ENCODE assay signal across 15 cellular contexts in genomic region chr19:33394723-33395560, GRCh38. TPM values are rescaled to one million over a fixed set of nuclear protein-coding genes. Genes with fewer than 3 reads are reported as not detected.
DNase-seq lines count a peak whose midpoint lies in the region; TF ChIP-seq lines count a peak whose summit lies in the region.
"Had no signal": no experiment of that assay in that cellular context is flagged by ENCODE, and none has a peak within 500 bp of the region (broad histone marks: within the 10 kb centered on the region; RNA-seq: fewer than 3 reads in every experiment).

No MANE protein-coding gene starts in this region.

- H3K23ac ChIP-seq in mesenchymal stem cell (ENCODE audit: low read length in 2 of 2) = no peak overlapping the region

- no peak overlapping the region for H4K8ac ChIP-seq in mesenchymal stem cell (ENCODE audit: low read length)

- peak overlapping the region; percentile 7 for H4K91ac ChIP-seq in mesenchymal stem cell (ENCODE audit: low read length)

- H2AK5ac ChIP-seq in mesenchymal stem cell (ENCODE audit: low read length, severe bottlenecking) = peak overlapping the region; percentile 30

- no peak for TF ChIP-seq EP300 in tibial nerve (IDR thresholded peaks at IDR 0.05)

- H3K9me3 Mint-ChIP-seq in activated CD4-positive, alpha-beta T cell treated with anti-CD3 and anti-CD28 coated beads, Interleukin-2, amount 10 ng/mL, durations not matched to agents 7 days and 5 days = no peaks in the 10 kb centered on the region
- H3K9me3 Mint-ChIP-seq: activated naive CD4-positive, alpha-beta T cell treated with anti-CD3 and anti-CD28 coated beads, Interleukin-2, amount 50 U/mL, for 24 hours; immature natural killer cell had no signal

- CTCF ChIA-PET in activated CD4-positive, alpha-beta T cell treated with anti-CD3 and anti-CD28 coated beads, Interleukin-2, amount 10 ng/mL, durations not matched to agents 7 days and 5 days (lab: Charles Lee) = interaction anchor here (1.3 to 1.5 kb wide), 2 partner anchors 9 to 21 kb away, joined by 4 read pairs; partner anchors contain the start of gene CEBPG

- H3K4me3 ChIP-seq in mesenchymal stem cell (ENCODE audit: insufficient read depth in 1 of 2, low read depth in 1 of 2, low read length in 2 of 2) = peak overlapping the region in 1 of 2 experiments; percentile 28
- H3K4me3 ChIP-seq in tibial nerve = no peak overlapping the region
- H3K4me3 ChIP-seq: cardiac muscle cell, SK-N-MC had no signal

- H3K27me3 Mint-ChIP-seq in activated CD4-positive, alpha-beta T cell treated with anti-CD3 and anti-CD28 coated beads, Interleukin-2, amount 10 ng/mL, durations not matched to agents 7 days and 5 days = no peaks in the 10 kb centered on the region
- H3K27me3 Mint-ChIP-seq: activated naive CD4-positive, alpha-beta T cell treated with anti-CD3 and anti-CD28 coated beads, Interleukin-2, amount 50 U/mL, for 24 hours had no signal

- TF ChIP-seq POLR2A in tibial nerve (IDR thresholded peaks at IDR 0.05) = no peak

- no peak overlapping the region for H2BK12ac ChIP-seq in mesenchymal stem cell (ENCODE audit: low read length in 2 of 2)

- no peak overlapping the region for H2BK15ac ChIP-seq in mesenchymal stem cell (ENCODE audit: low read depth, poor library complexity, severe bottlenecking)

- no peaks in the 10 kb centered on the region for H3K36me3 Mint-ChIP-seq in activated CD4-positive, alpha-beta T cell treated with anti-CD3 and anti-CD28 coated beads, Interleukin-2, amount 10 ng/mL, durations not matched to agents 7 days and 5 days (ENCODE audit: low read depth)
- H3K36me3 Mint-ChIP-seq: activated naive CD4-positive, alpha-beta T cell treated with anti-CD3 and anti-CD28 coated beads, Interleukin-2, amount 50 U/mL, for 24 hours; immature natural killer cell had no signal

- H3K9me3 ChIP-seq in mesenchymal stem cell (ENCODE audit: control insufficient read depth, low read length) (no peaks in the 10 kb centered on the region), tibial nerve (no peaks in the 10 kb centered on the region)

- no peak overlapping the region for H2BK5ac ChIP-seq in mesenchymal stem cell (ENCODE audit: low read depth, low read length, poor library complexity, severe bottlenecking)

- H3K4me2 ChIP-seq in mesenchymal stem cell (ENCODE audit: low read length, poor library complexity, severe bottlenecking) = no peak overlapping the region

- H3K27ac ChIP-seq in epithelial cell of prostate (peak overlapping the region; percentile 23), mesenchymal stem cell (ENCODE audit: low read length, poor library complexity, severe bottlenecking) (no peak overlapping the region), tibial nerve (peak overlapping the region in 3 of 4 donors; percentile 14 to 62 (median 58))
- H3K27ac ChIP-seq: cardiac muscle cell, SK-N-MC, VCaP had no signal

- H3K9ac ChIP-seq in mesenchymal stem cell (ENCODE audit: low read length) = peak overlapping the region; percentile 11

- H3K79me1 ChIP-seq in mesenchymal stem cell (replicated peaks; ENCODE audit: low read length, poor library complexity, severe bottlenecking) = peaks cover 17% of the 10 kb centered on the region

- H3K4me1 Mint-ChIP-seq in activated CD4-positive, alpha-beta T cell treated with anti-CD3 and anti-CD28 coated beads, Interleukin-2, amount 10 ng/mL, durations not matched to agents 7 days and 5 days = no peaks in the 10 kb centered on the region
- H3K4me1 Mint-ChIP-seq: activated naive CD4-positive, alpha-beta T cell treated with anti-CD3 and anti-CD28 coated beads, Interleukin-2, amount 50 U/mL, for 24 hours had no signal

- no peak for DNase-seq in activated CD4-positive, alpha-beta T cell treated with anti-CD3 and anti-CD28 coated beads, Interleukin-2, amount 10 ng/mL, durations not matched to agents 7 days and 5 days
- DNase-seq in activated CD4-positive, alpha-beta T cell treated with anti-CD3 and anti-CD28 coated beads, Interleukin-2, amount 50 U/mL, for 48 hours = no peak
- DNase-seq in epithelial cell of prostate (ENCODE audit: low read depth, low spot score) = no peak
- no peak for DNase-seq in mesenchymal stem cell
- no peak for DNase-seq in tibial nerve (ENCODE audit: low spot score in 2 of 2)
- no peak for DNase-seq in T-helper 1 cell
- no peak for DNase-seq in activated gamma-delta T cell (lab: John Stamatoyannopoulos, UW)
- DNase-seq in OCI-M1 (lab: John Stamatoyannopoulos, UW) = no peak
- DNase-seq: immature natural killer cell; NCI-H1092; stimulated activated CD4-positive, alpha-beta T cell treated with anti-CD3 and anti-CD28 coated beads, Interleukin-1b, Interleukin-23, amount 100 ng/mL, for 48 hours had no signal

- WGBS in mesenchymal stem cell = 91% methylated on average over 19 of the region's 19 CpGs
- 74 to 79% methylated on average over 15 to 18 of the region's 19 CpGs for WGBS in tibial nerve, 2 donors

- no peak overlapping the region for H3K14ac ChIP-seq in mesenchymal stem cell (ENCODE audit: low read length in 2 of 2)

- peaks cover 0 to 13% of the 10 kb centered on the region in 2 experiments for H3K36me3 ChIP-seq in mesenchymal stem cell (ENCODE audit: control insufficient read depth in 1 of 2, insufficient read depth in 2 of 2, low read depth in 1 of 2, low read length in 2 of 2)
- peaks cover 0 to 18% (median 0%) of the 10 kb centered on the region in 3 donors for H3K36me3 ChIP-seq in tibial nerve
- H3K36me3 ChIP-seq: cardiac muscle cell had no signal

- H3K27me3 ChIP-seq in mesenchymal stem cell (ENCODE audit: control insufficient read depth in 1 of 2, insufficient read depth in 1 of 2, low read length in 2 of 2) (no peaks in the 10 kb centered on the region), tibial nerve (no peaks in the 10 kb centered on the region)
- H3K27me3 ChIP-seq: cardiac muscle cell had no signal

- no peak overlapping the region for H2BK120ac ChIP-seq in mesenchymal stem cell (ENCODE audit: low read depth, low read length)

- H3K4me3 Mint-ChIP-seq in activated CD4-positive, alpha-beta T cell treated with anti-CD3 and anti-CD28 coated beads, Interleukin-2, amount 10 ng/mL, durations not matched to agents 7 days and 5 days = no peak overlapping the region
- H3K4me3 Mint-ChIP-seq: activated naive CD4-positive, alpha-beta T cell treated with anti-CD3 and anti-CD28 coated beads, Interleukin-2, amount 50 U/mL, for 24 hours; immature natural killer cell had no signal

- POLR2A ChIA-PET in activated CD4-positive, alpha-beta T cell treated with anti-CD3 and anti-CD28 coated beads, Interleukin-2, amount 10 ng/mL, durations not matched to agents 7 days and 5 days (lab: Charles Lee) = no interaction called here

- peak overlapping the region; percentile 50 for H3K27ac Mint-ChIP-seq in activated CD4-positive, alpha-beta T cell treated with anti-CD3 and anti-CD28 coated beads, Interleukin-2, amount 10 ng/mL, durations not matched to agents 7 days and 5 days
- H3K27ac Mint-ChIP-seq: activated naive CD4-positive, alpha-beta T cell treated with anti-CD3 and anti-CD28 coated beads, Interleukin-2, amount 50 U/mL, for 24 hours had no signal

- TF ChIP-seq CTCF in tibial nerve (IDR thresholded peaks at IDR 0.05) = no peak

- H3K18ac ChIP-seq in mesenchymal stem cell (ENCODE audit: low read depth in 1 of 2, low read length in 2 of 2) = peak overlapping the region in 1 of 2 experiments; percentile 2

- H3K4me1 ChIP-seq in mesenchymal stem cell (ENCODE audit: control insufficient read depth, insufficient read depth, low read depth, low read length) = peaks cover 78% of the 10 kb centered on the region
- peaks cover 0 to 83% (median 74%) of the 10 kb centered on the region in 4 donors for H3K4me1 ChIP-seq in tibial nerve

- no peak overlapping the region for H3K4ac ChIP-seq in mesenchymal stem cell (ENCODE audit: low read depth in 1 of 2, low read length in 2 of 2)

- no peak overlapping the region for H2AFZ ChIP-seq in mesenchymal stem cell (ENCODE audit: low read depth, low read length)

RNA-seq across cellular contexts. Expression of gene CEBPG, which starts 21.4 kb away (rescaled TPM):
- total RNA-seq in activated CD4-positive, alpha-beta T cell treated with anti-CD3 and anti-CD28 coated beads, Interleukin-2, amount 10 ng/mL, durations not matched to agents 7 days and 5 days = 10 to 100 TPM; 24.0 to 24.4 TPM
- 12.3 TPM for polyA plus RNA-seq in mesenchymal stem cell (2013, experiment 1 of 2)
- polyA plus RNA-seq in mesenchymal stem cell (2013, experiment 2 of 2) = 12.5 TPM
- 10 to 100 TPM; 15.5 to 18.6 (median 16.7) TPM for total RNA-seq in tibial nerve
